ENCODE assay signal across 9 cellular contexts in genomic region chr10:35433851-35434426, GRCh38.
DNase-seq lines count a peak whose midpoint lies in the region; ATAC-seq lines count a peak whose summit lies in the region.
"Had no signal": no experiment of that assay in that cellular context is flagged by ENCODE, and none has a peak within 500 bp of the region (broad histone marks: within the 10 kb centered on the region; RNA-seq: fewer than 3 reads in every experiment).

No MANE protein-coding gene starts in this region.

- DNase-seq in activated T-cell treated with anti-CD3 and anti-CD28 coated beads, Interleukin-2, amount 50 U/mL, for 24 hours = no peak
- no peak for DNase-seq in activated T-cell treated with anti-CD3 and anti-CD28 coated beads, Interleukin-2, amount 50 U/mL, for 4 hours
- peak; percentile 86 for DNase-seq in NCI-H748 (lab: John Stamatoyannopoulos, UW; ENCODE audit: unreplicated experiment)
- no peak for DNase-seq in SKM-1 (lab: John Stamatoyannopoulos, UW; ENCODE audit: unreplicated experiment)
- DNase-seq: NCI-H446 treated with DMSO at 0.1 percent for 48 hours had no signal

- H3K27ac Mint-ChIP-seq in activated T-cell treated with anti-CD3 and anti-CD28 coated beads, Interleukin-2, amount 50 U/mL, for 24 hours = peak overlapping the region; percentile 89
- H3K27ac Mint-ChIP-seq in stimulated activated naive CD8-positive, alpha-beta T cell treated with anti-CD3 and anti-CD28 coated beads, Interleukin-15, Interleukin-2, amounts not matched to agents 100 ng/mL and 50 ng/mL, for 24 hours = peak overlapping the region; percentile 16

- peaks cover 45% of the 10 kb centered on the region for H3K36me3 Mint-ChIP-seq in activated T-cell treated with anti-CD3 and anti-CD28 coated beads, Interleukin-2, amount 50 U/mL, for 24 hours (ENCODE audit: low read depth)
- peaks cover 25% of the 10 kb centered on the region for H3K36me3 Mint-ChIP-seq in activated T-cell treated with anti-CD3 and anti-CD28 coated beads, Interleukin-2, amount 50 U/mL, for 4 hours (ENCODE audit: insufficient read depth)
- H3K36me3 Mint-ChIP-seq in stimulated activated naive CD8-positive, alpha-beta T cell treated with anti-CD3 and anti-CD28 coated beads, Interleukin-15, Interleukin-2, amounts not matched to agents 100 ng/mL and 50 ng/mL, for 24 hours (ENCODE audit: low read depth) = peaks cover 25% of the 10 kb centered on the region

- H3K4me1 Mint-ChIP-seq in activated T-cell treated with anti-CD3 and anti-CD28 coated beads, Interleukin-2, amount 50 U/mL, for 24 hours (ENCODE audit: low read depth) = peaks cover 46% of the 10 kb centered on the region
- peaks cover 32% of the 10 kb centered on the region for H3K4me1 Mint-ChIP-seq in activated T-cell treated with anti-CD3 and anti-CD28 coated beads, Interleukin-2, amount 50 U/mL, for 4 hours (ENCODE audit: low read depth)
- H3K4me1 Mint-ChIP-seq in stimulated activated naive CD8-positive, alpha-beta T cell treated with anti-CD3 and anti-CD28 coated beads, Interleukin-15, Interleukin-2, amounts not matched to agents 100 ng/mL and 50 ng/mL, for 24 hours (ENCODE audit: low read depth) = peaks cover 37% of the 10 kb centered on the region

- no peak for ATAC-seq in activated T-cell treated with anti-CD3 and anti-CD28 coated beads, Interleukin-2, amount 50 U/mL, for 4 hours
- ATAC-seq in esophagus mucosa (peak; percentile 59), HG02884 (IDR thresholded peaks at IDR 0.05; ENCODE audit: unreplicated experiment) (no peak), GM18870 (IDR thresholded peaks at IDR 0.05; ENCODE audit: unreplicated experiment) (no peak)

- peak overlapping the region; percentile 4 for H3K4me3 Mint-ChIP-seq in activated T-cell treated with anti-CD3 and anti-CD28 coated beads, Interleukin-2, amount 50 U/mL, for 24 hours
- H3K4me3 Mint-ChIP-seq in activated T-cell treated with anti-CD3 and anti-CD28 coated beads, Interleukin-2, amount 50 U/mL, for 4 hours = no peak overlapping the region
- no peak overlapping the region for H3K4me3 Mint-ChIP-seq in stimulated activated naive CD8-positive, alpha-beta T cell treated with anti-CD3 and anti-CD28 coated beads, Interleukin-15, Interleukin-2, amounts not matched to agents 100 ng/mL and 50 ng/mL, for 24 hours

- H3K9me3 Mint-ChIP-seq in activated T-cell treated with anti-CD3 and anti-CD28 coated beads, Interleukin-2, amount 50 U/mL, for 24 hours = peaks cover 22% of the 10 kb centered on the region
- peaks cover 10% of the 10 kb centered on the region for H3K9me3 Mint-ChIP-seq in activated T-cell treated with anti-CD3 and anti-CD28 coated beads, Interleukin-2, amount 50 U/mL, for 4 hours
- peaks cover 16% of the 10 kb centered on the region for H3K9me3 Mint-ChIP-seq in stimulated activated naive CD8-positive, alpha-beta T cell treated with anti-CD3 and anti-CD28 coated beads, Interleukin-15, Interleukin-2, amounts not matched to agents 100 ng/mL and 50 ng/mL, for 24 hours

- no peaks in the 10 kb centered on the region for H3K27me3 Mint-ChIP-seq in activated T-cell treated with anti-CD3 and anti-CD28 coated beads, Interleukin-2, amount 50 U/mL, for 24 hours
- H3K27me3 Mint-ChIP-seq in activated T-cell treated with anti-CD3 and anti-CD28 coated beads, Interleukin-2, amount 50 U/mL, for 4 hours (ENCODE audit: low read depth) = no peaks in the 10 kb centered on the region
- no peaks in the 10 kb centered on the region for H3K27me3 Mint-ChIP-seq in stimulated activated naive CD8-positive, alpha-beta T cell treated with anti-CD3 and anti-CD28 coated beads, Interleukin-15, Interleukin-2, amounts not matched to agents 100 ng/mL and 50 ng/mL, for 24 hours
